8 cellular contexts compared by ENCODE assay signal in genomic region chr2:219176818-219177593, GRCh38. TPM values are rescaled to one million over a fixed set of nuclear protein-coding genes. Genes with fewer than 3 reads are reported as not detected.
A peak's percentile ranks its signal among the peaks of the same experiment; 100 is the strongest.
DNase-seq lines count a peak whose midpoint lies in the region; ATAC-seq and TF ChIP-seq lines count a peak whose summit lies in the region.

Gene CNPPD1, minus strand, starts transcription at chr2:219176925. Its CDS starts 97 bp downstream, at chr2:219176828.

- H3K4me3 ChIP-seq in ascending aorta, result peak within 1 kb of the TSS; percentile 91 to 99

- no peaks in the 10 kb centered on the region for H3K27me3 ChIP-seq in ascending aorta

- no peaks in the 10 kb centered on the region for H3K9me3 ChIP-seq in ascending aorta

- intact Hi-C loops in ascending aorta (cut with DNase I), result loop anchor here (1.0 to 5.0 kb wide), 4 partner anchors 17 to 210 kb away; partner anchors contain the start of genes ANKZF1, ATG9A, DNPEP and NHEJ1

- H3K27ac ChIP-seq in ascending aorta, result peak within 1 kb of the TSS; percentile 97 to 98

- peak in 1 of 3 experiments; percentile 7 for TF ChIP-seq CTCF in ascending aorta (IDR thresholded peaks at IDR 0.05)

- TF ChIP-seq POLR2A in GM18505 (IDR thresholded peaks at IDR 0.05; ENCODE audit: borderline replicate concordance, extremely low read depth, insufficient read depth, insufficient read length), result peak; percentile 86

- peaks cover 48 to 57% of the 10 kb centered on the region in 2 donors for H3K36me3 ChIP-seq in ascending aorta

- H3K4me1 ChIP-seq in ascending aorta, result peaks cover 4 to 22% of the 10 kb centered on the region in 2 donors

- ATAC-seq in GM18505 (IDR thresholded peaks at IDR 0.05; ENCODE audit: unreplicated experiment), result peak; percentile 66
- peak; percentile 77 for ATAC-seq in HG02885 (IDR thresholded peaks at IDR 0.05; ENCODE audit: poor library complexity, unreplicated experiment)
- no peak for ATAC-seq in HG03378 (IDR thresholded peaks at IDR 0.05; ENCODE audit: unreplicated experiment)

- DNase-seq in NCI-H1930 (lab: John Stamatoyannopoulos, UW), result peak; percentile 78 to 83
- DNase-seq in T-helper 22 cell (ENCODE audit: low read depth), result peak; percentile 79
- DNase-seq in ascending aorta (ENCODE audit: low spot score in 2 of 2), result peak; percentile 52 to 93
- peak; percentile 76 for DNase-seq in hepatic stellate cell (ENCODE audit: low spot score)
- DNase-seq in retina, result peak; percentile 94

RNA-seq across cellular contexts. Expression of gene CNPPD1, which starts in this region (rescaled TPM):
- total RNA-seq in ascending aorta, result 49.4 TPM
